ENCODE assay signal across 24 cellular contexts in the genomic region with DNA sequence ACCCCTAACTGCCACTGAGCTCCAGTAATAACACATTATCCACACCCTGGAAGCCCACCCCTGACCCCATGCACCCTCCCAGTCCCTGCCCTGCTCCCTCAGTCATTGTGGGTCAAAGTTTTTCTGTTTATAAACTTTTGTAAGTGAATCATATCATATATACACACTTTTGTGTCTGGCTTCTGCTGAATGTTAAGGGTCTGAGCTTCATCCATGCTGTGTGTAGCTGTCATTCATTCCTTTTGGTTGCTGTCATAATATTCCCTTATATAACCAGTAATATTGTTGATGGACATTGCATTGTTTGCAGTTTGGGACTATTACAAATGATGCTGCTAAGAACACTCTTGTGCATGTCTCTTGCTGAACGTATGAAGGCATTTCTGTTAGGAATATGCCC. TPM values are rescaled to one million over a fixed set of nuclear protein-coding genes. Genes with fewer than 3 reads are reported as not detected.
DNase-seq lines count a peak whose midpoint lies in the region; ATAC-seq and TF ChIP-seq lines count a peak whose summit lies in the region.
"Had no signal": no experiment of that assay in that cellular context is flagged by ENCODE, and none has a peak within 500 bp of the region (broad histone marks: within the 10 kb centered on the region; RNA-seq: fewer than 3 reads in every experiment).

No MANE protein-coding gene starts in this region.

- no peak overlapping the region for H3K4ac ChIP-seq in mesenchymal stem cell (ENCODE audit: low read depth in 1 of 2, low read length in 2 of 2)

- intact Hi-C loops in PC-9 (cut with micrococcal nuclease; ENCODE audit: unreplicated experiment) (no loop called here), left ventricle myocardium inferior (cut with micrococcal nuclease) (no loop called here)

- TF ChIP-seq RAD21 in SK-N-SH (IDR thresholded peaks at IDR 0.05; ENCODE audit: low read length): no peak

- no peak overlapping the region for H3K14ac ChIP-seq in mesenchymal stem cell (ENCODE audit: low read length in 2 of 2)

- H3K9me3 ChIP-seq in SK-N-SH (no peaks in the 10 kb centered on the region), PC-9 (ENCODE audit: insufficient read depth, low read depth) (no peaks in the 10 kb centered on the region), mesenchymal stem cell (ENCODE audit: control insufficient read depth, low read length) (no peaks in the 10 kb centered on the region), left ventricle myocardium inferior (replicated peaks) (no peaks in the 10 kb centered on the region), smooth muscle cell (replicated peaks; ENCODE audit: low read depth) (no peaks in the 10 kb centered on the region)
- no peaks in the 10 kb centered on the region for H3K9me3 ChIP-seq in CD8-positive, alpha-beta memory T cell (ENCODE audit: low read length)
- H3K9me3 ChIP-seq: gastrocnemius medialis, tibial nerve had no signal

- POLR2A ChIA-PET in SK-N-SH (lab: Yijun Ruan, JAX) (no interaction called here), PC-9 (lab: Charles Lee; ENCODE audit: unreplicated experiment) (no interaction called here)
- POLR2A ChIA-PET in CD8-positive, alpha-beta memory T cell (lab: Charles Lee): interaction anchor here (0.8 kb wide), 1 partner anchor 41 kb away, joined by 3 read pairs; the partner anchor contains the start of gene CNNM3

- no peak overlapping the region for H2BK5ac ChIP-seq in mesenchymal stem cell (ENCODE audit: low read depth, low read length, poor library complexity, severe bottlenecking)

- CTCF ChIA-PET in SK-N-SH (lab: Yijun Ruan, JAX): interaction anchor here (1.1 to 2.6 kb wide), 3 partner anchors 12 to 25 kb away, joined by 3 to 14 read pairs (median 5); no protein-coding TSS in a partner anchor
- CTCF ChIA-PET in CD8-positive, alpha-beta memory T cell (lab: Charles Lee): interaction anchor here (1.2 to 2.2 kb wide), 8 partner anchors 10 to 41 kb away, joined by 3 to 21 read pairs (median 4); partner anchors contain the start of genes CNNM3 and CNNM4
- CTCF ChIA-PET in PC-9 (lab: Charles Lee): interaction anchor here (1.2 kb wide), 1 partner anchor 11 kb away, joined by 5 read pairs; no protein-coding TSS in a partner anchor

- no peak overlapping the region for H3K27ac ChIP-seq in SK-N-SH (ENCODE audit: low read depth in 2 of 2, low read length in 1 of 2)
- no peak overlapping the region for H3K27ac ChIP-seq in CD8-positive, alpha-beta memory T cell (ENCODE audit: low read depth, low read length)
- no peak overlapping the region for H3K27ac ChIP-seq in PC-9
- no peak overlapping the region for H3K27ac ChIP-seq in mesenchymal stem cell (ENCODE audit: low read length, poor library complexity, severe bottlenecking)
- no peak overlapping the region for H3K27ac ChIP-seq in left ventricle myocardium inferior (replicated peaks)
- no peak overlapping the region for H3K27ac ChIP-seq in smooth muscle cell (ENCODE audit: low read depth)
- H3K27ac ChIP-seq: 22Rv1, gastrocnemius medialis, neural progenitor cell, SK-N-MC, tibial nerve, VCaP had no signal

- H3K27ac Mint-ChIP-seq in CD8-positive, alpha-beta memory T cell: peak overlapping the region in 7 of 8 donors; percentile 21 to 96 (median 83)
- H3K27ac Mint-ChIP-seq: neural progenitor cell had no signal

- H3K9me2 ChIP-seq in SK-N-SH (no peaks in the 10 kb centered on the region), PC-9 (ENCODE audit: insufficient read depth) (no peaks in the 10 kb centered on the region)

- H3K4me3 ChIP-seq in SK-N-SH (ENCODE audit: low read depth in 2 of 2, low read length in 1 of 2) (no peak overlapping the region), PC-9 (no peak overlapping the region), mesenchymal stem cell (ENCODE audit: insufficient read depth in 1 of 2, low read depth in 1 of 2, low read length in 2 of 2) (no peak overlapping the region), left ventricle myocardium inferior (no peak overlapping the region), smooth muscle cell (no peak overlapping the region)
- no peak overlapping the region for H3K4me3 ChIP-seq in CD8-positive, alpha-beta memory T cell (ENCODE audit: low read length)
- H3K4me3 ChIP-seq: gastrocnemius medialis, neural progenitor cell, SK-N-MC, tibial nerve had no signal

- peaks cover 20% of the 10 kb centered on the region for H3K79me1 ChIP-seq in mesenchymal stem cell (replicated peaks; ENCODE audit: low read length, poor library complexity, severe bottlenecking)

- H4K8ac ChIP-seq in mesenchymal stem cell (ENCODE audit: low read length): no peak overlapping the region

- no peak overlapping the region for H3K18ac ChIP-seq in mesenchymal stem cell (ENCODE audit: low read depth in 1 of 2, low read length in 2 of 2)

- no peak for TF ChIP-seq EP300 in SK-N-SH (IDR thresholded peaks at IDR 0.05; ENCODE audit: borderline replicate concordance in 1 of 2, low read depth in 1 of 2, low read length in 1 of 2)

- no peaks in the 10 kb centered on the region for H3K27me3 ChIP-seq in SK-N-SH (ENCODE audit: insufficient read depth)
- no peaks in the 10 kb centered on the region for H3K27me3 ChIP-seq in CD8-positive, alpha-beta memory T cell (ENCODE audit: insufficient read depth, low read length, poor library complexity, severe bottlenecking)
- H3K27me3 ChIP-seq in PC-9 (ENCODE audit: insufficient read depth, low read depth): no peaks in the 10 kb centered on the region
- H3K27me3 ChIP-seq in mesenchymal stem cell (ENCODE audit: control insufficient read depth in 1 of 2, insufficient read depth in 1 of 2, low read length in 2 of 2): no peaks in the 10 kb centered on the region
- no peaks in the 10 kb centered on the region for H3K27me3 ChIP-seq in left ventricle myocardium inferior (ENCODE audit: low read depth)
- H3K27me3 ChIP-seq in smooth muscle cell (ENCODE audit: low read depth): no peaks in the 10 kb centered on the region
- H3K27me3 ChIP-seq: gastrocnemius medialis, neural progenitor cell, tibial nerve had no signal

- no TSS peak for BruUV-seq in PC-9 (replicated peaks; lab: Mats Ljungman, UMichigan)

- no peak overlapping the region for H2AK5ac ChIP-seq in mesenchymal stem cell (ENCODE audit: low read length, severe bottlenecking)

- H4K91ac ChIP-seq in mesenchymal stem cell (ENCODE audit: low read length): no peak overlapping the region

- H3K23ac ChIP-seq in mesenchymal stem cell (ENCODE audit: low read length in 2 of 2): no peak overlapping the region

- H2BK12ac ChIP-seq in mesenchymal stem cell (ENCODE audit: low read length in 2 of 2): no peak overlapping the region

- H4K20me1 ChIP-seq in SK-N-SH (ENCODE audit: insufficient read depth): no peaks in the 10 kb centered on the region
- no peaks in the 10 kb centered on the region for H4K20me1 ChIP-seq in PC-9 (ENCODE audit: insufficient read depth)
- peaks cover 5% of the 10 kb centered on the region for H4K20me1 ChIP-seq in smooth muscle cell (ENCODE audit: low read depth)

- no peak overlapping the region for H3K4me2 ChIP-seq in SK-N-SH
- H3K4me2 ChIP-seq in PC-9: peak overlapping the region; percentile 9; the same call in 1 of the 2 replicates
- no peak overlapping the region for H3K4me2 ChIP-seq in mesenchymal stem cell (ENCODE audit: low read length, poor library complexity, severe bottlenecking)
- no peak overlapping the region for H3K4me2 ChIP-seq in smooth muscle cell
- H3K4me2 ChIP-seq: neural progenitor cell had no signal

- peaks cover 3% of the 10 kb centered on the region for H3F3A ChIP-seq in SK-N-SH (replicated peaks; ENCODE audit: insufficient read depth)
- peaks cover 10% of the 10 kb centered on the region; the same call in 1 of the 2 replicates for H3F3A ChIP-seq in PC-9 (ENCODE audit: insufficient read depth, low read depth)
- H3F3A ChIP-seq in smooth muscle cell (ENCODE audit: low read depth): no peaks in the 10 kb centered on the region

- TF ChIP-seq CTCF in SK-N-SH (IDR thresholded peaks at IDR 0.05) (no peak), PC-9 (conservative IDR thresholded peaks at IDR 0.05) (no peak), left ventricle myocardium inferior (IDR thresholded peaks at IDR 0.05; ENCODE audit: borderline replicate concordance) (no peak), smooth muscle cell (IDR thresholded peaks at IDR 0.05; ENCODE audit: borderline replicate concordance, insufficient read depth, poor library complexity, severe bottlenecking) (no peak)

- H3K4me3 Mint-ChIP-seq in CD8-positive, alpha-beta memory T cell: peak overlapping the region in 6 of 7 donors; percentile 6 to 87 (median 38)
- H3K4me3 Mint-ChIP-seq: neural progenitor cell had no signal

- H2BK15ac ChIP-seq in mesenchymal stem cell (ENCODE audit: low read depth, poor library complexity, severe bottlenecking): no peak overlapping the region

- H2AFZ ChIP-seq in SK-N-SH (ENCODE audit: low read depth) (no peak overlapping the region), PC-9 (no peak overlapping the region), mesenchymal stem cell (ENCODE audit: low read depth, low read length) (no peak overlapping the region), smooth muscle cell (ENCODE audit: low read depth) (no peak overlapping the region)
- H2AFZ ChIP-seq: neural progenitor cell had no signal

- H3K4me1 Mint-ChIP-seq in CD8-positive, alpha-beta memory T cell: peaks cover 25 to 34% (median 33%) of the 10 kb centered on the region in 3 donors

- peaks cover 0 to 5% (median 1%) of the 10 kb centered on the region in 3 donors for H3K36me3 Mint-ChIP-seq in CD8-positive, alpha-beta memory T cell
- H3K36me3 Mint-ChIP-seq: neural progenitor cell had no signal

- H3K36me3 ChIP-seq in SK-N-SH (replicated peaks in 1 of 2; ENCODE audit: control insufficient read depth in 1 of 2, insufficient read depth in 2 of 2, low read length in 1 of 2) (no peaks in the 10 kb centered on the region), PC-9 (ENCODE audit: low read depth) (no peaks in the 10 kb centered on the region), mesenchymal stem cell (ENCODE audit: control insufficient read depth in 1 of 2, insufficient read depth in 2 of 2, low read depth in 1 of 2, low read length in 2 of 2) (peaks cover 0 to 14% of the 10 kb centered on the region in 2 experiments), left ventricle myocardium inferior (no peaks in the 10 kb centered on the region), smooth muscle cell (ENCODE audit: low read depth) (no peaks in the 10 kb centered on the region)
- no peaks in the 10 kb centered on the region for H3K36me3 ChIP-seq in CD8-positive, alpha-beta memory T cell (ENCODE audit: insufficient read depth, low read length)
- H3K36me3 ChIP-seq: gastrocnemius medialis, neural progenitor cell had no signal

- H3K9ac ChIP-seq in SK-N-SH: no peak overlapping the region
- no peak overlapping the region for H3K9ac ChIP-seq in mesenchymal stem cell (ENCODE audit: low read length)
- no peak overlapping the region for H3K9ac ChIP-seq in smooth muscle cell (ENCODE audit: low read depth)
- H3K9ac ChIP-seq: neural progenitor cell had no signal

- no peaks in the 10 kb centered on the region for H3K9me3 Mint-ChIP-seq in CD8-positive, alpha-beta memory T cell

- H3K79me2 ChIP-seq in SK-N-SH (ENCODE audit: insufficient read depth): no peaks in the 10 kb centered on the region
- peaks cover 43% of the 10 kb centered on the region for H3K79me2 ChIP-seq in PC-9 (ENCODE audit: low read depth)
- H3K79me2 ChIP-seq in smooth muscle cell (ENCODE audit: low read depth): peaks cover 3% of the 10 kb centered on the region

- H3K27me3 Mint-ChIP-seq in CD8-positive, alpha-beta memory T cell: peaks cover 0 to 2% of the 10 kb centered on the region in 2 donors

- H3K4me1 ChIP-seq in SK-N-SH (ENCODE audit: control insufficient read depth in 1 of 2, insufficient read depth in 2 of 2, low read depth in 1 of 2, low read length in 1 of 2): peaks cover 0 to 8% of the 10 kb centered on the region in 2 experiments; a peak in 1 of 4 replicates
- peaks cover 10% of the 10 kb centered on the region for H3K4me1 ChIP-seq in CD8-positive, alpha-beta memory T cell (ENCODE audit: insufficient read depth, low read length)
- peaks cover 32% of the 10 kb centered on the region for H3K4me1 ChIP-seq in PC-9 (replicated peaks; ENCODE audit: insufficient read depth)
- peaks cover 6% of the 10 kb centered on the region for H3K4me1 ChIP-seq in mesenchymal stem cell (ENCODE audit: control insufficient read depth, insufficient read depth, low read depth, low read length)
- peaks cover 18% of the 10 kb centered on the region for H3K4me1 ChIP-seq in left ventricle myocardium inferior
- no peaks in the 10 kb centered on the region for H3K4me1 ChIP-seq in smooth muscle cell (ENCODE audit: low read depth)
- H3K4me1 ChIP-seq: neural progenitor cell had no signal

- DNase-seq in SK-N-SH (no peak), PC-9 (peak in 1 of 2 experiments; percentile 36), mesenchymal stem cell (peak; percentile 20), left ventricle myocardium inferior (no peak), smooth muscle cell (lab: John Stamatoyannopoulos, UW; ENCODE audit: unreplicated experiment) (no peak)
- DNase-seq in CD8-positive, alpha-beta memory T cell: no peak
- DNase-seq: AML-193; Calu3; effector memory CD4-positive, alpha-beta T cell; gastrocnemius medialis; hypothalamus; NCI-H2029 treated with DMSO at 0.1 percent for 48 hours; NCI-H226; NCI-H748 treated with DMSO at 0.1 percent for 48 hours; posterior cingulate gyrus; stimulated activated CD4-positive, alpha-beta T cell treated with anti-CD3 and anti-CD28 coated beads, Interleukin-15, amount 100 ng/mL, for 24 hours had no signal

- H2BK120ac ChIP-seq in mesenchymal stem cell (ENCODE audit: low read depth, low read length): no peak overlapping the region

- 8% methylated on average over 1 of the region's 1 CpG for WGBS in SK-N-SH (ENCODE audit: low lambda C conversion rate)
- 87% methylated on average over 1 of the region's 1 CpG for WGBS in mesenchymal stem cell
- WGBS in smooth muscle cell (ENCODE audit: low lambda C conversion rate): 52% methylated on average over 1 of the region's 1 CpG

- peak; percentile 39; the same call in 2 of the 3 replicates for ATAC-seq in SK-N-SH treated with all-trans-retinoic acid at 6 μM for 48 hours
- ATAC-seq in GM21447 (IDR thresholded peaks at IDR 0.05; ENCODE audit: unreplicated experiment): no peak
- ATAC-seq: gastrocnemius medialis, sciatic nerve had no signal

RNA-seq across cellular contexts. Expression of gene CNNM4, which starts 14.5 kb away (rescaled TPM):
- polyA plus RNA-seq in SK-N-SH (2012; rRNA removed) (5.5 TPM in 2 replicates), smooth muscle cell (9.3 and 10.1 TPM in 2 replicates)
- polyA plus RNA-seq in SK-N-SH (2012; cell fraction: cytosol; rRNA removed): 2.9 and 3.9 TPM in 2 replicates
- polyA plus RNA-seq in SK-N-SH (2012; cell fraction: nucleus; rRNA removed): 5.9 and 6.8 TPM in 2 replicates
- 1 to 10 TPM; 6.9 to 7.2 TPM for total RNA-seq in CD8-positive, alpha-beta memory T cell
- 4.1 TPM for polyA plus RNA-seq in CD8-positive, alpha-beta memory T cell
- total RNA-seq in PC-9 (2021) (28.2 and 31.4 TPM in 2 replicates), left ventricle myocardium inferior (28.9 TPM), smooth muscle cell (4.4 and 7.2 TPM in 2 replicates)
- 5.8 TPM for polyA plus RNA-seq in mesenchymal stem cell (2013, experiment 1 of 2)
- 6.0 TPM for polyA plus RNA-seq in mesenchymal stem cell (2013, experiment 2 of 2)

RNA-seq across cellular contexts. Expression of gene LMAN2L, which starts 35.3 kb away (rescaled TPM):
- polyA plus RNA-seq in SK-N-SH (2012; rRNA removed): 17.7 and 21.9 TPM in 2 replicates
- 15.2 and 18.0 TPM in 2 replicates for polyA plus RNA-seq in SK-N-SH (2012; cell fraction: cytosol; rRNA removed)
- polyA plus RNA-seq in SK-N-SH (2012; cell fraction: nucleus; rRNA removed): 10.8 and 21.8 TPM in 2 replicates
- total RNA-seq in CD8-positive, alpha-beta memory T cell: 1 to 10 TPM; 9.4 to 9.9 TPM
- 25.9 TPM for polyA plus RNA-seq in CD8-positive, alpha-beta memory T cell
- total RNA-seq in PC-9 (2021): 13.2 and 15.6 TPM in 2 replicates
- 18.5 TPM for polyA plus RNA-seq in mesenchymal stem cell (2013, experiment 1 of 2)
- 19.6 TPM for polyA plus RNA-seq in mesenchymal stem cell (2013, experiment 2 of 2)
- total RNA-seq in left ventricle myocardium inferior: 27.9 TPM
- 19.1 and 26.2 TPM in 2 replicates for total RNA-seq in smooth muscle cell
- polyA plus RNA-seq in smooth muscle cell: 32.5 and 32.9 TPM in 2 replicates

RNA-seq across cellular contexts. Expression of gene CNNM3, which starts 40.9 kb away (rescaled TPM):
- polyA plus RNA-seq in SK-N-SH (2012; rRNA removed) (9.3 and 14.7 TPM in 2 replicates), smooth muscle cell (4.8 and 5.5 TPM in 2 replicates)
- polyA plus RNA-seq in SK-N-SH (2012; cell fraction: cytosol; rRNA removed): 5.6 and 7.1 TPM in 2 replicates
- polyA plus RNA-seq in SK-N-SH (2012; cell fraction: nucleus; rRNA removed): 15.2 and 18.5 TPM in 2 replicates
- total RNA-seq in CD8-positive, alpha-beta memory T cell: 10 to 100 TPM; 32.6 to 36.6 TPM
- 13.0 TPM for polyA plus RNA-seq in CD8-positive, alpha-beta memory T cell
- total RNA-seq in PC-9 (2021) (28.7 and 28.8 TPM in 2 replicates), left ventricle myocardium inferior (11.1 TPM), smooth muscle cell (2.4 and 3.2 TPM in 2 replicates)
- 3.8 TPM for polyA plus RNA-seq in mesenchymal stem cell (2013, experiment 1 of 2)
- 3.8 TPM for polyA plus RNA-seq in mesenchymal stem cell (2013, experiment 2 of 2)
